1 cellular context compared by ENCODE assay signal in the genomic region with DNA sequence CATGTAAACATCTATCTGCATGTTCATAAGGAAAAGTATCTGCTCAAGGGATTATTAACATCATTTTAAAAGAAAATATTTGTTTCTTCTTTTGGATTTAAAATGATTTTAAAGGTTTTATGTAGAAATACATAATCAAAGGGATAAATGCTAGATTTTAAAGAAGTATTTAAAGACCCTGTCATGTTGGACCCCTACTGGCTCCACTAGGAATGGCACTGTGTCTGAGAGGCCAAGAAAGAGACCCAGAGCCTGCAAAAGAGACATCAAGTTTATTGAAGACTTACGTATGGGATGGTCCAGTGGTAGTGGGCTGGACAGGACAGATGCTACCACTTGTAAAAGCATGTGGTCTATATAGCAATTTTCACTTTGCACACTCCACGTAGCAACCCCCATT.
TF ChIP-seq lines count a peak whose summit lies in the region.

No MANE protein-coding gene starts in this region.

TF ChIP-seq in IMR-90, 13 proteins besides CTCF, POLR2A, EP300 and RAD21:
- TF ChIP-seq, protein P1, sequence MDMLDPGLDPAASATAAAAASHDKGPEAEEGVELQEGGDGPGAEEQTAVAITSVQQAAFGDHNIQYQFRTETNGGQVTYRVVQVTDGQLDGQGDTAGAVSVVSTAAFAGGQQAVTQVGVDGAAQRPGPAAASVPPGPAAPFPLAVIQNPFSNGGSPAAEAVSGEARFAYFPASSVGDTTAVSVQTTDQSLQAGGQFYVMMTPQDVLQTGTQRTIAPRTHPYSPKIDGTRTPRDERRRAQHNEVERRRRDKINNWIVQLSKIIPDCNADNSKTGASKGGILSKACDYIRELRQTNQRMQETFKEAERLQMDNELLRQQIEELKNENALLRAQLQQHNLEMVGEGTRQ (IDR thresholded peaks at IDR 0.05; ENCODE audit: low read depth, low read length): no peak
- TF ChIP-seq RFX5 (IDR thresholded peaks at IDR 0.05; ENCODE audit: low read depth, low read length) (no peak), FOS (IDR thresholded peaks at IDR 0.05; ENCODE audit: low read depth, low read length) (no peak), SMC3 (IDR thresholded peaks at IDR 0.05; ENCODE audit: low read depth, low read length) (no peak), MXI1 (IDR thresholded peaks at IDR 0.05; ENCODE audit: borderline replicate concordance, low read depth, low read length) (no peak), BHLHE40 (IDR thresholded peaks at IDR 0.05; ENCODE audit: low read depth, low read length) (no peak), CHD1 (IDR thresholded peaks at IDR 0.05; ENCODE audit: low read depth, low read length) (no peak), MAFK (IDR thresholded peaks at IDR 0.05; ENCODE audit: low read depth, low read length) (no peak), CEBPB (IDR thresholded peaks at IDR 0.05; ENCODE audit: low read depth, low read length) (no peak)
- TF ChIP-seq, protein P2, sequence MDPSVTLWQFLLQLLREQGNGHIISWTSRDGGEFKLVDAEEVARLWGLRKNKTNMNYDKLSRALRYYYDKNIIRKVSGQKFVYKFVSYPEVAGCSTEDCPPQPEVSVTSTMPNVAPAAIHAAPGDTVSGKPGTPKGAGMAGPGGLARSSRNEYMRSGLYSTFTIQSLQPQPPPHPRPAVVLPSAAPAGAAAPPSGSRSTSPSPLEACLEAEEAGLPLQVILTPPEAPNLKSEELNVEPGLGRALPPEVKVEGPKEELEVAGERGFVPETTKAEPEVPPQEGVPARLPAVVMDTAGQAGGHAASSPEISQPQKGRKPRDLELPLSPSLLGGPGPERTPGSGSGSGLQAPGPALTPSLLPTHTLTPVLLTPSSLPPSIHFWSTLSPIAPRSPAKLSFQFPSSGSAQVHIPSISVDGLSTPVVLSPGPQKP (IDR thresholded peaks at IDR 0.05; ENCODE audit: borderline replicate concordance, low read depth, low read length): no peak
